ENCODE assay signal across 23 cellular contexts in the genomic region with DNA sequence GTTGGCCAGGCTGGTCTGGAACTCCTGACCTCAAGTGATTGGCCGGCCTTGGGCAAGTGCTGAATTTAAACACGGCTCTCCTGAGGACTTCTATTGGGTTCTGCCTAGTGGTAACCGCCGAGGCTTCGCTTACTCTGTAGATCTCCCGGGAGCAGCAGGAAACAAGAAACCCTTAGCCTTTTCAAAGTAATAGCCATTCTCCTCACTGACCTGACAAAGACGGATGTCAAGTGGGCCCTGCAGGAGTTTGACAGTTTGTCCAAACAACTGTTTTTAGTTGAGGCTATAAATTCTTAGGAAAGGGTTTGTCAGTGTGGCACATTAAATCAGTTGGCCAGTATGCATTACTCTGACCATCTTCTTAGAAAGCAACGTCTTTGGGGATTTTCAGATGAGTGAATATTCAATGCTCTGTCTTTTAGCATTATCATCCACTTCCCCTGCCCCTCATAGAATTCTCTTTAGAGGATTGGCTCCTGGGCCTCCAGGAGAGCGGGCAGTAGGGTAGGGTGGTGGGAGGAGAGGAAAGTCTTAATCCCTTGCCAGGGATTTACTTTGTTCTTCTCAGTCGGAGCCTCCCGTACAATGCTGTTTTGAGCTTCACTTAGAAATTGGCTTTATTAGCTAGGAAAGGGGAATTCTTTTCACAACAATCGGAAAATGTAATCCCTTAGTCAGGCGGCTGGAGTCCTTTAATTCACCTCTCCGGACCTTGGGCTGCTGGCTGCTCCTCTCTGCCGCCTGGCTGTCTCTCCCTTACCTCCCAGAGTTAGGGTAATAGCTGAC. TPM values are rescaled to one million over a fixed set of nuclear protein-coding genes. Genes with fewer than 3 reads are reported as not detected.
DNase-seq lines count a peak whose midpoint lies in the region; ATAC-seq, FAIRE-seq and TF ChIP-seq lines count a peak whose summit lies in the region.
"Had no signal": no experiment of that assay in that cellular context is flagged by ENCODE, and none has a peak within 500 bp of the region (broad histone marks: within the 10 kb centered on the region; RNA-seq: fewer than 3 reads in every experiment).

No MANE protein-coding gene starts in this region.

- H3K9me3 ChIP-seq in HUES64 (ENCODE audit: insufficient read depth, low read depth, low read length) (no peaks in the 10 kb centered on the region), ectodermal cell (ENCODE audit: control insufficient read depth, low read length) (no peaks in the 10 kb centered on the region), mucosa of descending colon (no peaks in the 10 kb centered on the region)
- H3K9me3 ChIP-seq: left ventricle myocardium inferior, testis had no signal

- H3K4me3 ChIP-seq in HUES64 (ENCODE audit: low read length) = peak overlapping the region; percentile 15; the same call in 1 of the 2 replicates
- no peak overlapping the region for H3K4me3 ChIP-seq in ectodermal cell (ENCODE audit: insufficient read depth, low read depth, low read length)
- H3K4me3 ChIP-seq in mucosa of descending colon = no peak overlapping the region
- H3K4me3 ChIP-seq: left ventricle myocardium inferior had no signal

- no peaks in the 10 kb centered on the region for H3K27me3 ChIP-seq in HUES64 (ENCODE audit: insufficient read depth, low read length)
- H3K27me3 ChIP-seq in ectodermal cell (ENCODE audit: control insufficient read depth, insufficient read depth, low read length, poor library complexity, severe bottlenecking) = peaks cover 49% of the 10 kb centered on the region
- H3K27me3 ChIP-seq: testis had no signal

- peaks cover 17% of the 10 kb centered on the region for H3K4me1 ChIP-seq in HUES64 (ENCODE audit: insufficient read depth, low read length)
- no peaks in the 10 kb centered on the region for H3K4me1 ChIP-seq in ectodermal cell (ENCODE audit: control insufficient read depth, insufficient read depth, low read length)
- no peaks in the 10 kb centered on the region for H3K4me1 ChIP-seq in mucosa of descending colon (ENCODE audit: low read depth)
- H3K4me1 ChIP-seq: left ventricle myocardium inferior, testis had no signal

- intact Hi-C loops in mucosa of descending colon (cut with DNase I, micrococcal nuclease) = no loop called here

- TF ChIP-seq CTCF in D721Med (IDR thresholded peaks at IDR 0.05; ENCODE audit: insufficient read depth, missing control alignments) (no peak), nephron progenitor cell (IDR thresholded peaks at IDR 0.05) (no peak), mucosa of descending colon (IDR thresholded peaks at IDR 0.05) (no peak)

- H3K27ac ChIP-seq in HUES64 (ENCODE audit: low read depth, low read length) (peak overlapping the region; percentile 80; the same call in 1 of the 2 replicates), ectodermal cell (ENCODE audit: insufficient read depth, low read depth, low read length, poor library complexity, severe bottlenecking) (peak overlapping the region; percentile 81)
- H3K27ac ChIP-seq: left ventricle myocardium inferior, testis had no signal

- peak overlapping the region; percentile 85 for H3K27ac Mint-ChIP-seq in nephron progenitor cell
- no peak overlapping the region for H3K27ac Mint-ChIP-seq in activated naive CD8-positive, alpha-beta T cell treated with anti-CD3 and anti-CD28 coated beads for 36 hours
- H3K27ac Mint-ChIP-seq: activated B cell treated with CpG ODN at 0.5 μM for 24 hours; activated CD4-positive, alpha-beta memory T cell treated with anti-CD3 and anti-CD28 coated beads, Interleukin-2, amount 10 ng/mL, durations not matched to agents 7 days and 5 days; stimulated activated effector memory CD8-positive, alpha-beta T cell treated with anti-CD3 and anti-CD28 coated beads, Interleukin-12 subunit alpha, Interleukin-12 subunit beta, amount 100 ng/mL, for 72 hours; T-helper 2 cell treated with Interferon-gamma antibody and Interleukin-4, amounts not matched to agents 5 μg/mL and 100 μg/mL, for 36 hours had no signal

- no peaks in the 10 kb centered on the region for H3K27me3 Mint-ChIP-seq in nephron progenitor cell (ENCODE audit: low read depth, poor library complexity)
- peaks cover 12% of the 10 kb centered on the region for H3K27me3 Mint-ChIP-seq in activated naive CD8-positive, alpha-beta T cell treated with anti-CD3 and anti-CD28 coated beads for 36 hours

- no peaks in the 10 kb centered on the region for H3K36me3 Mint-ChIP-seq in nephron progenitor cell (ENCODE audit: low read depth)
- no peaks in the 10 kb centered on the region for H3K36me3 Mint-ChIP-seq in activated naive CD8-positive, alpha-beta T cell treated with anti-CD3 and anti-CD28 coated beads for 36 hours

- H3K9ac ChIP-seq in HUES64 (ENCODE audit: low read depth, low read length) = peak overlapping the region; percentile 11; the same call in 1 of the 2 replicates

- DNase-seq in D721Med (ENCODE audit: insufficient read length, low spot score) (no peak), nephron progenitor cell (peak; percentile 33), NCI-H524 treated with DMSO at 0.1 percent for 48 hours (lab: John Stamatoyannopoulos, UW) (no peak), mucosa of descending colon (no peak), HTR-8/SVneo (ENCODE audit: insufficient read length, low spot score) (no peak)
- no peak for DNase-seq in activated naive CD8-positive, alpha-beta T cell treated with anti-CD3 and anti-CD28 coated beads for 36 hours
- DNase-seq: activated B cell treated with CpG ODN at 0.5 μM for 24 hours; activated CD4-positive, alpha-beta memory T cell treated with anti-CD3 and anti-CD28 coated beads, Interleukin-2, amount 10 ng/mL, durations not matched to agents 7 days and 5 days; activated gamma-delta T cell; activated T-cell treated with anti-CD3 and anti-CD28 coated beads for 4 hours; amygdala; C1 segment of cervical spinal cord; left ventricle myocardium inferior; NCI-H1694; NCI-H2171 treated with DMSO at 0.1 percent for 48 hours; occipital lobe; testis had no signal

- H3K36me3 ChIP-seq in HUES64 (ENCODE audit: insufficient read depth, low read length) (no peaks in the 10 kb centered on the region), ectodermal cell (ENCODE audit: control insufficient read depth, insufficient read depth, low read length) (no peaks in the 10 kb centered on the region), mucosa of descending colon (ENCODE audit: low read depth) (no peaks in the 10 kb centered on the region)
- H3K36me3 ChIP-seq: left ventricle myocardium inferior had no signal

- FAIRE-seq in D721Med (lab: Jason Lieb, UNC) (peak; percentile 51), HTR-8/SVneo (lab: Jason Lieb, UNC) (no peak)
- FAIRE-seq: G401.6 had no signal

- 9% methylated on average over 15 of the region's 15 CpGs for WGBS in HUES64
- WGBS in ectodermal cell, 2 experiments = 2 to 3% methylated on average over 14 to 15 of the region's 15 CpGs

- peaks cover 53% of the 10 kb centered on the region for H3K4me1 Mint-ChIP-seq in nephron progenitor cell
- H3K4me1 Mint-ChIP-seq in activated naive CD8-positive, alpha-beta T cell treated with anti-CD3 and anti-CD28 coated beads for 36 hours = no peaks in the 10 kb centered on the region
- H3K4me1 Mint-ChIP-seq: activated B cell treated with CpG ODN at 0.5 μM for 24 hours; activated CD4-positive, alpha-beta memory T cell treated with anti-CD3 and anti-CD28 coated beads, Interleukin-2, amount 10 ng/mL, durations not matched to agents 7 days and 5 days; stimulated activated effector memory CD8-positive, alpha-beta T cell treated with anti-CD3 and anti-CD28 coated beads, Interleukin-12 subunit alpha, Interleukin-12 subunit beta, amount 100 ng/mL, for 72 hours had no signal

- H3K4me3 Mint-ChIP-seq in nephron progenitor cell = peak overlapping the region; percentile 41
- H3K4me3 Mint-ChIP-seq in activated naive CD8-positive, alpha-beta T cell treated with anti-CD3 and anti-CD28 coated beads for 36 hours = no peak overlapping the region
- H3K4me3 Mint-ChIP-seq: activated B cell treated with CpG ODN at 0.5 μM for 24 hours; activated CD4-positive, alpha-beta memory T cell treated with anti-CD3 and anti-CD28 coated beads, Interleukin-2, amount 10 ng/mL, durations not matched to agents 7 days and 5 days; stimulated activated effector memory CD8-positive, alpha-beta T cell treated with anti-CD3 and anti-CD28 coated beads, Interleukin-12 subunit alpha, Interleukin-12 subunit beta, amount 100 ng/mL, for 72 hours; T-helper 2 cell treated with Interferon-gamma antibody and Interleukin-4, amounts not matched to agents 5 μg/mL and 100 μg/mL, for 36 hours had no signal

- no peaks in the 10 kb centered on the region for H3K9me3 Mint-ChIP-seq in nephron progenitor cell
- no peaks in the 10 kb centered on the region for H3K9me3 Mint-ChIP-seq in activated naive CD8-positive, alpha-beta T cell treated with anti-CD3 and anti-CD28 coated beads for 36 hours
- H3K9me3 Mint-ChIP-seq: activated B cell treated with CpG ODN at 0.5 μM for 24 hours; activated CD4-positive, alpha-beta memory T cell treated with anti-CD3 and anti-CD28 coated beads, Interleukin-2, amount 10 ng/mL, durations not matched to agents 7 days and 5 days; stimulated activated effector memory CD8-positive, alpha-beta T cell treated with anti-CD3 and anti-CD28 coated beads, Interleukin-12 subunit alpha, Interleukin-12 subunit beta, amount 100 ng/mL, for 72 hours; T-helper 2 cell treated with Interferon-gamma antibody and Interleukin-4, amounts not matched to agents 5 μg/mL and 100 μg/mL, for 36 hours had no signal

- no peak for ATAC-seq in mucosa of descending colon
- ATAC-seq: SK-N-SH treated with all-trans-retinoic acid at 6 μM for 48 hours; stimulated activated effector memory CD8-positive, alpha-beta T cell treated with anti-CD3 and anti-CD28 coated beads, Interleukin-12 subunit alpha, Interleukin-12 subunit beta, amount 100 ng/mL, for 72 hours had no signal

RNA-seq across cellular contexts. Expression of a gene that starts 8.1 kb away (rescaled TPM):
- 2,591 TPM for polyA plus RNA-seq in HUES64 (2013, experiment 1 of 2)
- polyA plus RNA-seq in HUES64 (2013, experiment 2 of 2) = 2,768 TPM
- polyA plus RNA-seq in ectodermal cell (2013, experiment 1 of 4) = 3,047 TPM
- 2,696 TPM for polyA plus RNA-seq in ectodermal cell (2013, experiment 2 of 4)
- 3,280 TPM for polyA plus RNA-seq in ectodermal cell (2013, experiment 3 of 4)
- polyA plus RNA-seq in ectodermal cell (2013, experiment 4 of 4) = 3,607 TPM
- 1,000 to 10,000 TPM; 2,151 to 2,166 TPM for total RNA-seq in activated naive CD8-positive, alpha-beta T cell treated with anti-CD3 and anti-CD28 coated beads for 36 hours
- total RNA-seq in mucosa of descending colon = 1,000 to 10,000 TPM in 2 of 3 donors, 100 to 1,000 TPM in 1; 968 to 1,314 (median 1,138) TPM

RNA-seq across cellular contexts. Expression of a gene that starts 13.3 kb away (rescaled TPM):
- 19.2 TPM for polyA plus RNA-seq in HUES64 (2013, experiment 1 of 2)
- 22.4 TPM for polyA plus RNA-seq in HUES64 (2013, experiment 2 of 2)
- polyA plus RNA-seq in ectodermal cell (2013, experiment 1 of 4) = 27.1 TPM
- polyA plus RNA-seq in ectodermal cell (2013, experiment 2 of 4) = 24.8 TPM
- 30.1 TPM for polyA plus RNA-seq in ectodermal cell (2013, experiment 3 of 4)
- 38.0 TPM for polyA plus RNA-seq in ectodermal cell (2013, experiment 4 of 4)
- 10 to 100 TPM; 19.6 to 21.8 TPM for total RNA-seq in activated naive CD8-positive, alpha-beta T cell treated with anti-CD3 and anti-CD28 coated beads for 36 hours
- total RNA-seq in mucosa of descending colon = 10 to 100 TPM; 48.9 to 61.7 (median 57.8) TPM

RNA-seq across cellular contexts. Expression of a gene that starts 39.9 kb away (rescaled TPM):
- 41.1 TPM for polyA plus RNA-seq in HUES64 (2013, experiment 1 of 2)
- 40.1 TPM for polyA plus RNA-seq in HUES64 (2013, experiment 2 of 2)
- 49.9 TPM for polyA plus RNA-seq in ectodermal cell (2013, experiment 1 of 4)
- 59.5 TPM for polyA plus RNA-seq in ectodermal cell (2013, experiment 2 of 4)
- 45.3 TPM for polyA plus RNA-seq in ectodermal cell (2013, experiment 3 of 4)
- 44.7 TPM for polyA plus RNA-seq in ectodermal cell (2013, experiment 4 of 4)
- total RNA-seq in activated naive CD8-positive, alpha-beta T cell treated with anti-CD3 and anti-CD28 coated beads for 36 hours = 10 to 100 TPM; 69.0 TPM
- 10 to 100 TPM; 47.9 to 67.8 (median 55.0) TPM for total RNA-seq in mucosa of descending colon
